In the genomic region with DNA sequence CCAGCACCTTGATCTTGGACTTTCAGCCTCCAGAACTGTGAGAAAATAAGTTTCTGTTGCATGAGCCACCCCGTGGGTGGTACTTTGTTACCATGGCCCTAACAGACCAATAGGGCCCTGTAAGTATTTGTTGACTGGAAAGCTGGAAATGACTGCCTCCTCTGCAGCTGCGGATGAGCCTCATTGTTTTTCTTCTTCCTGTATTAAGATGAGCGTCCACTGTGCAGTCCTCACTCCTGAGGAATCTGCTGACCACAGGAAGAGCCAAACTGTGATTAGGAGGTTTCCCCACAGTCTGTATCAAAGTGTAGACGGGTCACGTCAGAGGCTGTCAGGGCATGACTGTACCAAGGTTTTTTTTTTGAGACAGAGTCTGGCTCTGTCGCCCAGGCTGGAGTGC, we compare ENCODE assay signal across 20 cellular contexts. TPM values are rescaled to one million over a fixed set of nuclear protein-coding genes. Genes with fewer than 3 reads are reported as not detected.
DNase-seq lines count a peak whose midpoint lies in the region; ATAC-seq and TF ChIP-seq lines count a peak whose summit lies in the region.
"Had no signal": no experiment of that assay in that cellular context is flagged by ENCODE, and none has a peak within 500 bp of the region (broad histone marks: within the 10 kb centered on the region; RNA-seq: fewer than 3 reads in every experiment).

No MANE protein-coding gene starts in this region.

- no peak overlapping the region for H3K4me3 Mint-ChIP-seq in central memory CD8-positive, alpha-beta T cell
- H3K4me3 Mint-ChIP-seq in activated naive CD8-positive, alpha-beta T cell treated with anti-CD3 and anti-CD28 coated beads, Interleukin-2, amount 50 U/mL, for 24 hours = no peak overlapping the region
- no peak overlapping the region for H3K4me3 Mint-ChIP-seq in stimulated activated naive CD8-positive, alpha-beta T cell treated with anti-CD3 and anti-CD28 coated beads, Interleukin-15, amount 100 ng/mL, for 72 hours

- H3K4me3 ChIP-seq in body of pancreas = no peak overlapping the region
- H3K4me3 ChIP-seq: suprapubic skin had no signal

- peaks cover 94% of the 10 kb centered on the region for H3K4me1 Mint-ChIP-seq in central memory CD8-positive, alpha-beta T cell
- peaks cover 48% of the 10 kb centered on the region for H3K4me1 Mint-ChIP-seq in activated naive CD8-positive, alpha-beta T cell treated with anti-CD3 and anti-CD28 coated beads, Interleukin-2, amount 50 U/mL, for 24 hours
- peaks cover 51% of the 10 kb centered on the region for H3K4me1 Mint-ChIP-seq in stimulated activated naive CD8-positive, alpha-beta T cell treated with anti-CD3 and anti-CD28 coated beads, Interleukin-15, amount 100 ng/mL, for 72 hours

- DNase-seq in HT1080 (ENCODE audit: low read depth) (peak; percentile 69), iris pigment epithelial cell (ENCODE audit: low read depth) (peak; percentile 95), pulmonary artery endothelial cell (ENCODE audit: low read depth, low spot score) (peak; percentile 98), erythroblast (lab: John Stamatoyannopoulos, UW) (no peak), body of pancreas (no peak)
- DNase-seq in central memory CD8-positive, alpha-beta T cell (ENCODE audit: low spot score in 2 of 2) = no peak
- no peak for DNase-seq in activated naive CD8-positive, alpha-beta T cell treated with anti-CD3 and anti-CD28 coated beads, Interleukin-2, amount 50 U/mL, for 24 hours
- no peak for DNase-seq in stimulated activated naive CD8-positive, alpha-beta T cell treated with anti-CD3 and anti-CD28 coated beads, Interleukin-15, amount 100 ng/mL, for 72 hours
- DNase-seq: activated effector memory CD4-positive, alpha-beta T cell treated with Interleukin-2 at 50 U/mL for 16 hours; aorta; Calu3; cortex of kidney; GF-D8; naive B cell; NCI-H1694; NCI-H226; NK-92 treated with Interleukin-12 subunit alpha and Interleukin-12 subunit beta, amount 100 ng/mL, for 24 hours; stimulated activated CD4-positive, alpha-beta T cell treated with anti-CD3 and anti-CD28 coated beads, Interleukin-2, amount 100 ng/mL, for 48 hours; T-helper 1 cell had no signal

- no peak overlapping the region for H3K27ac ChIP-seq in body of pancreas
- H3K27ac ChIP-seq: suprapubic skin had no signal

- no peaks in the 10 kb centered on the region for H3K9me3 ChIP-seq in body of pancreas
- H3K9me3 ChIP-seq: suprapubic skin had no signal

- H3K27ac Mint-ChIP-seq in central memory CD8-positive, alpha-beta T cell (ENCODE audit: low read depth) = peak overlapping the region; percentile 35
- H3K27ac Mint-ChIP-seq in activated naive CD8-positive, alpha-beta T cell treated with anti-CD3 and anti-CD28 coated beads, Interleukin-2, amount 50 U/mL, for 24 hours = no peak overlapping the region
- H3K27ac Mint-ChIP-seq in stimulated activated naive CD8-positive, alpha-beta T cell treated with anti-CD3 and anti-CD28 coated beads, Interleukin-15, amount 100 ng/mL, for 72 hours = no peak overlapping the region

- peaks cover 6% of the 10 kb centered on the region for H3K36me3 Mint-ChIP-seq in central memory CD8-positive, alpha-beta T cell (ENCODE audit: insufficient read depth)
- H3K36me3 Mint-ChIP-seq in activated naive CD8-positive, alpha-beta T cell treated with anti-CD3 and anti-CD28 coated beads, Interleukin-2, amount 50 U/mL, for 24 hours (ENCODE audit: low read depth) = peaks cover 3% of the 10 kb centered on the region

- H3K27me3 Mint-ChIP-seq in central memory CD8-positive, alpha-beta T cell = no peaks in the 10 kb centered on the region
- no peaks in the 10 kb centered on the region for H3K27me3 Mint-ChIP-seq in activated naive CD8-positive, alpha-beta T cell treated with anti-CD3 and anti-CD28 coated beads, Interleukin-2, amount 50 U/mL, for 24 hours
- peaks cover 32% of the 10 kb centered on the region for H3K27me3 Mint-ChIP-seq in stimulated activated naive CD8-positive, alpha-beta T cell treated with anti-CD3 and anti-CD28 coated beads, Interleukin-15, amount 100 ng/mL, for 72 hours
- H3K27me3 Mint-ChIP-seq: naive B cell had no signal

- intact Hi-C loops in body of pancreas (cut with DNase I) = no loop called here

- peaks cover 22% of the 10 kb centered on the region for H3K4me1 ChIP-seq in body of pancreas

- TF ChIP-seq CTCF in body of pancreas (IDR thresholded peaks at IDR 0.05) = no peak

- H3K9me3 Mint-ChIP-seq in central memory CD8-positive, alpha-beta T cell = no peaks in the 10 kb centered on the region
- H3K9me3 Mint-ChIP-seq in activated naive CD8-positive, alpha-beta T cell treated with anti-CD3 and anti-CD28 coated beads, Interleukin-2, amount 50 U/mL, for 24 hours = no peaks in the 10 kb centered on the region
- peaks cover 0 to 5% of the 10 kb centered on the region in 2 donors for H3K9me3 Mint-ChIP-seq in stimulated activated naive CD8-positive, alpha-beta T cell treated with anti-CD3 and anti-CD28 coated beads, Interleukin-15, amount 100 ng/mL, for 72 hours

- H3K27me3 ChIP-seq in body of pancreas = no peaks in the 10 kb centered on the region
- H3K27me3 ChIP-seq: suprapubic skin had no signal

- no peak for TF ChIP-seq POLR2A in erythroblast (IDR thresholded peaks at IDR 0.05; ENCODE audit: low read length)
- TF ChIP-seq POLR2A in body of pancreas (IDR thresholded peaks at IDR 0.05) = no peak

- no peaks in the 10 kb centered on the region for H3K36me3 ChIP-seq in body of pancreas (replicated peaks in 1 of 2; ENCODE audit: insufficient read depth in 1 of 2, low read depth in 2 of 2)
- H3K36me3 ChIP-seq: suprapubic skin had no signal

- no peak for ATAC-seq in central memory CD8-positive, alpha-beta T cell (replicated peaks; ENCODE audit: extremely low read depth, poor library complexity, severe bottlenecking)
- ATAC-seq in activated naive CD8-positive, alpha-beta T cell treated with anti-CD3 and anti-CD28 coated beads, Interleukin-2, amount 50 U/mL, for 24 hours = no peak
- no peak for ATAC-seq in body of pancreas
- ATAC-seq in stimulated activated naive CD8-positive, alpha-beta T cell treated with anti-CD3 and anti-CD28 coated beads, Interleukin-15, amount 100 ng/mL, for 72 hours = no peak

- WGBS in body of pancreas, 2 donors = 86 to 92% methylated on average over 3 to 6 of the region's 6 CpGs

RNA-seq across cellular contexts. Expression of gene AKTIP, which starts 12.2 kb away (rescaled TPM):
- 12.9 and 24.3 TPM in 2 replicates for total RNA-seq in HT1080 (2014; rRNA removed; shearing (Covaris generic))
- polyA plus RNA-seq in HT1080 (2015; cell fraction: cytosol; rRNA removed) = 19.7 and 28.0 TPM in 2 replicates
- 26.2 and 28.8 TPM in 2 replicates for polyA plus RNA-seq in HT1080 (2015; cell fraction: nucleus; rRNA removed)
- total RNA-seq in pulmonary artery endothelial cell (23.2 and 35.1 TPM in 2 replicates), body of pancreas (10 to 100 TPM; 32.2 to 40.5 TPM)

Comparison
In these comparisons a context has a peak if more than half of its experiments do, and no peak if none do; other contexts are left out.
1. DNase-seq: peak in HT1080 (single experiment), iris pigment epithelial cell (single experiment) and pulmonary artery endothelial cell (single experiment); none in central memory CD8-positive, alpha-beta T cell (0 of 2), erythroblast (0 of 2), activated naive CD8-positive, alpha-beta T cell treated with anti-CD3 and anti-CD28 coated beads, Interleukin-2, amount 50 U/mL, for 24 hours (single experiment), body of pancreas (0 of 4) and stimulated activated naive CD8-positive, alpha-beta T cell treated with anti-CD3 and anti-CD28 coated beads, Interleukin-15, amount 100 ng/mL, for 72 hours (0 of 2).